28 cellular contexts compared by ENCODE assay signal in genomic region chr11:71245601-71246391, GRCh38. TPM values are rescaled to one million over a fixed set of nuclear protein-coding genes. Genes with fewer than 3 reads are reported as not detected.
DNase-seq lines count a peak whose midpoint lies in the region; ATAC-seq and TF ChIP-seq lines count a peak whose summit lies in the region.
"Had no signal": no experiment of that assay in that cellular context is flagged by ENCODE, and none has a peak within 500 bp of the region (broad histone marks: within the 10 kb centered on the region; RNA-seq: fewer than 3 reads in every experiment).

No MANE protein-coding gene starts in this region.

- H3K36me3 ChIP-seq in HUES48 (ENCODE audit: control insufficient read depth, insufficient read depth, low read length) (0 out of 2 replicates have a peak, but pooled peaks cover 4% of the 10 kb centered on the region), stomach (no peaks in the 10 kb centered on the region)
- H3K36me3 ChIP-seq: gastrocnemius medialis, lower lobe of right lung, ovary, right atrium auricular region had no signal

- H3K27me3 ChIP-seq in HUES48 (ENCODE audit: control insufficient read depth, insufficient read depth, low read length), result peaks cover 4% of the 10 kb centered on the region; the same call in 1 of the 2 replicates
- H3K27me3 ChIP-seq in stomach, result peaks cover 0 to 49% (median 0%) of the 10 kb centered on the region in 3 donors
- H3K27me3 ChIP-seq: hepatocyte, ovary had no signal

- H3K4me1 ChIP-seq in HUES48 (ENCODE audit: control insufficient read depth, insufficient read depth, low read length) (peaks cover 83% of the 10 kb centered on the region), stomach (peaks cover 7 to 44% (median 35%) of the 10 kb centered on the region in 4 donors)

- H3K4me3 ChIP-seq in HUES48 (ENCODE audit: low read depth, low read length), result peak overlapping the region; percentile 55
- H3K4me3 ChIP-seq in coronary artery, result no peak overlapping the region
- H3K4me3 ChIP-seq in stomach, result no peak overlapping the region
- H3K4me3 ChIP-seq: gastrocnemius medialis, hepatocyte, lower lobe of right lung, ovary, right atrium auricular region, SK-N-MC had no signal

- H3K9ac ChIP-seq in HUES48 (ENCODE audit: low read depth, low read length), result peak overlapping the region; percentile 73

- no peak for TF ChIP-seq CTCF in coronary artery (IDR thresholded peaks at IDR 0.05)
- no peak for TF ChIP-seq CTCF in stomach (IDR thresholded peaks at IDR 0.05)
- no peak for TF ChIP-seq CTCF in GM20000 (IDR thresholded peaks at IDR 0.05; ENCODE audit: extremely low read depth, missing control alignments)

- TF ChIP-seq EP300 in stomach (IDR thresholded peaks at IDR 0.05), result no peak

- H3K27ac ChIP-seq in HUES48 (ENCODE audit: low read depth, low read length), result peak overlapping the region; percentile 96
- H3K27ac ChIP-seq in coronary artery, result no peak overlapping the region
- H3K27ac ChIP-seq in stomach, result no peak overlapping the region
- H3K27ac ChIP-seq: C4-2B, gastrocnemius medialis, hepatocyte, lower lobe of right lung, ovary, right atrium auricular region, SK-N-MC had no signal

- intact Hi-C loops in stomach (cut with DNase I; ENCODE audit: low total_unique reads), result no loop called here

- 69 to 80% (median 70%) methylated on average over 18 to 19 of the region's 19 CpGs for WGBS in stomach, 5 donors

- H3K9me3 ChIP-seq in HUES48 (ENCODE audit: control insufficient read depth, insufficient read depth, low read length) (no peaks in the 10 kb centered on the region), stomach (no peaks in the 10 kb centered on the region)
- H3K9me3 ChIP-seq: Caco-2, gastrocnemius medialis, lower lobe of right lung, ovary, right atrium auricular region had no signal

- ATAC-seq in left lobe of liver (no peak), GM21529 (IDR thresholded peaks at IDR 0.05; ENCODE audit: unreplicated experiment) (no peak)
- ATAC-seq: gastrocnemius medialis, lower lobe of right lung had no signal

- DNase-seq in coronary artery (ENCODE audit: low spot score) (peak; percentile 66), left lobe of liver (ENCODE audit: low spot score) (peak; percentile 39), stomach (peak; percentile 17), GM20000 (ENCODE audit: low spot score) (no peak)
- DNase-seq in activated T-cell treated with anti-CD3 and anti-CD28 coated beads, Interleukin-2, amount 50 U/mL, for 48 hours, result no peak
- DNase-seq: activated CD4-positive, alpha-beta T cell treated with anti-CD3 and anti-CD28 coated beads for 4 hours; activated gamma-delta T cell; activated naive CD8-positive, alpha-beta T cell treated with anti-CD3 and anti-CD28 coated beads, Interleukin-2, amount 10 ng/mL, durations not matched to agents 7 days and 5 days; activated T-cell treated with anti-CD3 and anti-CD28 coated beads for 4 hours; central memory CD4-positive, alpha-beta T cell; dermis blood vessel endothelial cell; DND-41; gastrocnemius medialis; kidney; lower lobe of right lung; NCI-H2029; NCI-H526 treated with DMSO at 0.1 percent for 48 hours; ovary; RPMI8226; stimulated activated CD4-positive, alpha-beta T cell treated with anti-CD3 and anti-CD28 coated beads, Interleukin-2, amount 100 ng/mL, for 48 hours had no signal

- TF ChIP-seq POLR2A in stomach (IDR thresholded peaks at IDR 0.05), result no peak

RNA-seq across cellular contexts. Expression of gene SHANK2, which starts 6.6 kb away (rescaled TPM):
- total RNA-seq in left lobe of liver (33.8 TPM), stomach (100 to 1,000 TPM in 1 of 5 donors, 10 to 100 TPM in 4; 15.4 to 126 (median 88.6) TPM)
- polyA plus RNA-seq in stomach, result 1 to 10 TPM; 1.6 to 6.2 (median 2.1) TPM
- total RNA-seq: activated naive CD8-positive, alpha-beta T cell treated with anti-CD3 and anti-CD28 coated beads, Interleukin-2, amount 10 ng/mL, durations not matched to agents 7 days and 5 days; T-helper 2 cell treated with Interferon-gamma antibody and Interleukin-4, amounts not matched to agents 100 ng/mL and 5 ng/mL, for 36 hours had no signal

Comparison
In these comparisons a context has a peak if more than half of its experiments do, and no peak if none do; other contexts are left out.
1. DNase-seq: peak in coronary artery (single experiment), left lobe of liver (single experiment) and stomach (single experiment); none in activated T-cell treated with anti-CD3 and anti-CD28 coated beads, Interleukin-2, amount 50 U/mL, for 48 hours (0 of 2) and GM20000 (single experiment).